9 cellular contexts compared by ENCODE assay signal in genomic region chr19:39434123-39435076, GRCh38. TPM values are rescaled to one million over a fixed set of nuclear protein-coding genes. Genes with fewer than 3 reads are reported as not detected.
A peak's percentile ranks its signal among the peaks of the same experiment; 100 is the strongest.
DNase-seq lines count a peak whose midpoint lies in the region; ATAC-seq and TF ChIP-seq lines count a peak whose summit lies in the region.
"Had no signal": no experiment of that assay in that cellular context is flagged by ENCODE, and none has a peak within 500 bp of the region (broad histone marks: within the 10 kb centered on the region; RNA-seq: fewer than 3 reads in every experiment).

No MANE protein-coding gene starts in this region.

- H3K4me1 ChIP-seq in left lung, result peaks cover 21 to 66% of the 10 kb centered on the region in 2 donors
- peaks cover 0 to 33% (median 23%) of the 10 kb centered on the region in 4 donors for H3K4me1 ChIP-seq in tibial artery

- H3K4me3 Mint-ChIP-seq in activated T-cell treated with anti-CD3 and anti-CD28 coated beads, Interleukin-2, amount 50 U/mL, for 4 hours, result peak overlapping the region; percentile 100
- peak overlapping the region; percentile 100 for H3K4me3 Mint-ChIP-seq in activated naive CD8-positive, alpha-beta T cell treated with anti-CD3 and anti-CD28 coated beads, Interleukin-2, amount 50 U/mL, for 24 hours

- H3K27me3 Mint-ChIP-seq in activated T-cell treated with anti-CD3 and anti-CD28 coated beads, Interleukin-2, amount 50 U/mL, for 4 hours (ENCODE audit: low read depth), result no peaks in the 10 kb centered on the region
- H3K27me3 Mint-ChIP-seq in activated naive CD8-positive, alpha-beta T cell treated with anti-CD3 and anti-CD28 coated beads, Interleukin-2, amount 50 U/mL, for 24 hours, result peaks cover 5% of the 10 kb centered on the region

- intact Hi-C loops in left lung (cut with DNase I), result no loop called here
- intact Hi-C loops in tibial artery (cut with DNase I; ENCODE audit: low total_unique reads), result no loop called here

- H3K36me3 ChIP-seq in left lung (peaks cover 0 to 34% of the 10 kb centered on the region in 2 donors), tibial artery (peaks cover 24 to 36% (median 35%) of the 10 kb centered on the region in 3 donors)

- H3K27ac Mint-ChIP-seq in activated naive CD8-positive, alpha-beta T cell treated with anti-CD3 and anti-CD28 coated beads, Interleukin-2, amount 50 U/mL, for 24 hours, result peak overlapping the region; percentile 99

- ATAC-seq in activated T-cell treated with anti-CD3 and anti-CD28 coated beads, Interleukin-2, amount 50 U/mL, for 4 hours, result no peak
- no peak for ATAC-seq in activated naive CD8-positive, alpha-beta T cell treated with anti-CD3 and anti-CD28 coated beads, Interleukin-2, amount 50 U/mL, for 24 hours
- ATAC-seq in left lung (no peak), GM21526 (IDR thresholded peaks at IDR 0.05; ENCODE audit: low FRiP score, unreplicated experiment) (no peak), GM19395 (IDR thresholded peaks at IDR 0.05; ENCODE audit: unreplicated experiment) (no peak)

- H3K27me3 ChIP-seq in left lung (no peaks in the 10 kb centered on the region), tibial artery (no peaks in the 10 kb centered on the region)

- TF ChIP-seq CTCF in left lung (IDR thresholded peaks at IDR 0.05), result no peak
- no peak for TF ChIP-seq CTCF in tibial artery (IDR thresholded peaks at IDR 0.05)

- H3K36me3 Mint-ChIP-seq in activated T-cell treated with anti-CD3 and anti-CD28 coated beads, Interleukin-2, amount 50 U/mL, for 4 hours (ENCODE audit: insufficient read depth), result peaks cover 30% of the 10 kb centered on the region
- H3K36me3 Mint-ChIP-seq in activated naive CD8-positive, alpha-beta T cell treated with anti-CD3 and anti-CD28 coated beads, Interleukin-2, amount 50 U/mL, for 24 hours (ENCODE audit: low read depth), result peaks cover 41% of the 10 kb centered on the region

- H3K27ac ChIP-seq in left lung (peak overlapping the region in 1 of 2 donors; percentile 90), tibial artery (peak overlapping the region; percentile 81 to 90)

- peaks cover 46% of the 10 kb centered on the region for H3K4me1 Mint-ChIP-seq in activated T-cell treated with anti-CD3 and anti-CD28 coated beads, Interleukin-2, amount 50 U/mL, for 4 hours (ENCODE audit: low read depth)
- peaks cover 57% of the 10 kb centered on the region for H3K4me1 Mint-ChIP-seq in activated naive CD8-positive, alpha-beta T cell treated with anti-CD3 and anti-CD28 coated beads, Interleukin-2, amount 50 U/mL, for 24 hours

- H3K9me3 ChIP-seq in left lung, result no peaks in the 10 kb centered on the region
- H3K9me3 ChIP-seq in tibial artery, result no peaks in the 10 kb centered on the region

- H3K4me3 ChIP-seq in left lung (peak overlapping the region; percentile 90 to 94), tibial artery (peak overlapping the region; percentile 84 to 85)

- H3K9me3 Mint-ChIP-seq in activated T-cell treated with anti-CD3 and anti-CD28 coated beads, Interleukin-2, amount 50 U/mL, for 4 hours, result no peaks in the 10 kb centered on the region
- no peaks in the 10 kb centered on the region for H3K9me3 Mint-ChIP-seq in activated naive CD8-positive, alpha-beta T cell treated with anti-CD3 and anti-CD28 coated beads, Interleukin-2, amount 50 U/mL, for 24 hours

- no peak for DNase-seq in activated T-cell treated with anti-CD3 and anti-CD28 coated beads, Interleukin-2, amount 50 U/mL, for 4 hours
- no peak for DNase-seq in activated T-cell treated with anti-CD3 and anti-CD28 coated beads for 4 hours
- no peak for DNase-seq in activated naive CD8-positive, alpha-beta T cell treated with anti-CD3 and anti-CD28 coated beads, Interleukin-2, amount 50 U/mL, for 24 hours
- no peak for DNase-seq in left lung
- no peak for DNase-seq in tibial artery
- DNase-seq in NK-92 (lab: John Stamatoyannopoulos, UW; ENCODE audit: unreplicated experiment), result no peak
- DNase-seq: stimulated activated CD8-positive, alpha-beta memory T cell treated with anti-CD3 and anti-CD28 coated beads, Interleukin-4, amount 100 ng/mL, for 48 hours had no signal

RNA-seq across cellular contexts. Expression of gene RPS16, which starts 1.3 kb away (rescaled TPM):
- total RNA-seq in activated T-cell treated with anti-CD3 and anti-CD28 coated beads, Interleukin-2, amount 50 U/mL, for 4 hours, result 1,000 to 10,000 TPM; 3,250 to 3,505 (median 3,474) TPM
- 1,000 to 10,000 TPM; 1,507 to 1,549 TPM for total RNA-seq in left lung

RNA-seq across cellular contexts. Expression of gene SUPT5H, which starts 11.0 kb away (rescaled TPM):
- total RNA-seq in activated T-cell treated with anti-CD3 and anti-CD28 coated beads, Interleukin-2, amount 50 U/mL, for 4 hours, result 100 to 1,000 TPM; 193 to 201 (median 197) TPM
- total RNA-seq in left lung, result 100 to 1,000 TPM in 1 of 2 donors, 10 to 100 TPM in 1; 93.6 to 102 TPM

RNA-seq across cellular contexts. Expression of gene PLEKHG2, which starts 21.9 kb away (rescaled TPM):
- 10 to 100 TPM; 22.0 to 23.7 (median 22.0) TPM for total RNA-seq in activated T-cell treated with anti-CD3 and anti-CD28 coated beads, Interleukin-2, amount 50 U/mL, for 4 hours
- 10 to 100 TPM; 39.5 to 50.8 TPM for total RNA-seq in left lung

RNA-seq across cellular contexts. Expression of gene ZFP36, which starts 27.8 kb away (rescaled TPM):
- 10 to 100 TPM; 39.5 to 50.8 (median 43.7) TPM for total RNA-seq in activated T-cell treated with anti-CD3 and anti-CD28 coated beads, Interleukin-2, amount 50 U/mL, for 4 hours
- total RNA-seq in left lung, result 100 to 1,000 TPM; 165 to 172 TPM

RNA-seq across cellular contexts. Expression of gene MED29, which starts 43.2 kb away (rescaled TPM):
- total RNA-seq in activated T-cell treated with anti-CD3 and anti-CD28 coated beads, Interleukin-2, amount 50 U/mL, for 4 hours, result 10 to 100 TPM; 39.5 to 43.1 (median 39.7) TPM
- 10 to 100 TPM; 29.7 to 32.7 TPM for total RNA-seq in left lung
